Comparison of ENCODE assay signal across 8 cellular contexts in genomic region chr12:89384050-89384749, GRCh38.
DNase-seq lines count a peak whose midpoint lies in the region; ATAC-seq, FAIRE-seq and TF ChIP-seq lines count a peak whose summit lies in the region.

No MANE protein-coding gene starts in this region.

- DNase-seq in SHP77 (lab: John Stamatoyannopoulos, UW) (peak; percentile 77 to 80), foreskin fibroblast (peak; percentile 95 to 96), pons (ENCODE audit: low spot score) (peak; percentile 42), NCI-H774 (lab: John Stamatoyannopoulos, UW) (no peak)
- no peak for DNase-seq in activated T-cell treated with anti-CD3 and anti-CD28 coated beads, Interleukin-2, amount 50 U/mL, for 1 hour

- ATAC-seq in HG03571 (IDR thresholded peaks at IDR 0.05; ENCODE audit: unreplicated experiment) (no peak), HG02642 (IDR thresholded peaks at IDR 0.05; ENCODE audit: poor library complexity, unreplicated experiment) (no peak)

- H3K4me3 ChIP-seq in foreskin fibroblast (ENCODE audit: low read depth in 1 of 2, low read length in 2 of 2) = peak overlapping the region in 1 of 2 donors; percentile 17

- peak; percentile 95 for FAIRE-seq in G401.6 (lab: Jason Lieb, UNC)

- TF ChIP-seq CTCF in foreskin fibroblast (IDR thresholded peaks at IDR 0.05; ENCODE audit: low read depth, low read length) = no peak

Comparison
In these comparisons a context has a peak if more than half of its experiments do, and no peak if none do; other contexts are left out.
1. DNase-seq: peak in SHP77 (2 of 2), foreskin fibroblast (2 of 2) and pons (single experiment); none in activated T-cell treated with anti-CD3 and anti-CD28 coated beads, Interleukin-2, amount 50 U/mL, for 1 hour (single experiment) and NCI-H774 (single experiment).